Comparison of ENCODE assay signal across 1 cellular context in genomic region chr6:7267071-7267470, GRCh38.
TF ChIP-seq lines count a peak whose summit lies in the region.

No MANE protein-coding gene starts in this region.

TF ChIP-seq in HCT116, 20 proteins besides CTCF, POLR2A, EP300 and RAD21 (continued from another document):
- TF ChIP-seq ZBTB33 (IDR thresholded peaks at IDR 0.05; ENCODE audit: extremely low read depth, insufficient replicate concordance, low read length) (no peak), JUND (IDR thresholded peaks at IDR 0.05) (no peak), REST (IDR thresholded peaks at IDR 0.05; ENCODE audit: low read depth) (no peak), CBX3 (IDR thresholded peaks at IDR 0.05; ENCODE audit: low read depth) (no peak), FOSL1 (IDR thresholded peaks at IDR 0.05; ENCODE audit: low read depth) (no peak), EZH2phosphoT487 (IDR thresholded peaks at IDR 0.05; ENCODE audit: borderline replicate concordance) (no peak), ELF1 (IDR thresholded peaks at IDR 0.05; ENCODE audit: borderline replicate concordance, low read depth) (no peak), POLR2AphosphoS5 (IDR thresholded peaks at IDR 0.05; ENCODE audit: low read depth, low read length) (no peak), ATF3 (IDR thresholded peaks at IDR 0.05) (no peak), ZFX (IDR thresholded peaks at IDR 0.05) (no peak), EZH2 (IDR thresholded peaks at IDR 0.05) (no peak), MAX (IDR thresholded peaks at IDR 0.05) (no peak; the same call in 1 of the 2 replicates), TCF7L2 (IDR thresholded peaks at IDR 0.05; ENCODE audit: borderline replicate concordance, extremely low read depth, insufficient read depth, insufficient read length) (no peak), YY1 (IDR thresholded peaks at IDR 0.05; ENCODE audit: extremely low read depth, insufficient replicate concordance, low read depth, low read length) (no peak), CEBPB (IDR thresholded peaks at IDR 0.05; ENCODE audit: low read depth) (no peak), SRF (IDR thresholded peaks at IDR 0.05; ENCODE audit: low read depth) (no peak), SP1 (IDR thresholded peaks at IDR 0.05; ENCODE audit: low read depth) (no peak)
TF ChIP-seq in HCT116: peak in this region for 0.
